11 cellular contexts compared by ENCODE assay signal in the genomic region with DNA sequence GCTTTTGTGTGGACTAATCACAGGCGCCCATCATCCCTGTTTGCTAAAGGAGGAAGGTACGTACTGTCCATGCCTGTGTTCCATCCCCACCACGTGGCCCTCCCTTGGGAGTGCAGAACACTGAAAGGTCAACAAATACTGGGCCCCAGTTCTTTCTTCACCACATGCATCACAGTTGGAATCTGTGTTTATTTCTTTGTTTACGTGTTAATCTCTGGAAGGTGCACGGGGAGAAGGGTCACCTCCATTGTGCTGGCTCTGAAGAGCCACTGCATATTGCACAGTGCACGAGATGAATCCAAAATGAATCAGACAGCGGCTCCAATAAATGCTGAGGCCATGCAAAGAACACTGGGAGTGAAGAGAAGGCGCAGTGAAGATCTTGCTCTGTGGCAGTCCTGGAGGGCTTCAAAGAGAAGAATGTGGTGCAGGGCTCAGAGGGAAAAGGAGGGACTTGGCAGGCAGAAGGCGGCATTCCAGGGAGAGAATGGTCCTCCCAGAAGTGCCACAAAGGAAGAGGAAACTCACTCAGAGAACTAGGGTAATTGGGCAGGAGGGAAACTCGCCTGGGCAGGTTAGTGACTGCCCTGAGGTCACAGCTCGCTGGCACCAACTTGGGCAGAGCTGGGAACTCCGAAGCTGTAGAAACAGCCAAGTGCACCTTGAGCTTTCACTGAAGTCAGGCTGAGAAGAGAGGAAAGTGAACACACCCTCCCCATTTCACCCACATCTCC. TPM values are rescaled to one million over a fixed set of nuclear protein-coding genes. Genes with fewer than 3 reads are reported as not detected.
DNase-seq lines count a peak whose midpoint lies in the region; ATAC-seq and TF ChIP-seq lines count a peak whose summit lies in the region.
"Had no signal": no experiment of that assay in that cellular context is flagged by ENCODE, and none has a peak within 500 bp of the region (broad histone marks: within the 10 kb centered on the region; RNA-seq: fewer than 3 reads in every experiment).

No MANE protein-coding gene starts in this region.

- H3K9me3 ChIP-seq in prostate gland = no peaks in the 10 kb centered on the region
- H3K9me3 ChIP-seq: Caco-2 had no signal

- no peak for TF ChIP-seq POLR2A in prostate gland (IDR thresholded peaks at IDR 0.05)

- WGBS in prostate gland = 34% methylated on average over 12 of the region's 12 CpGs

- H3K27ac ChIP-seq in prostate gland = peak overlapping the region; percentile 71 to 82
- H3K27ac ChIP-seq: WERI-Rb-1 had no signal

- H3K27me3 ChIP-seq in prostate gland (replicated peaks; ENCODE audit: insufficient read depth) = no peaks in the 10 kb centered on the region

- H3K36me3 ChIP-seq in prostate gland = no peaks in the 10 kb centered on the region

- intact Hi-C loops in left ventricle myocardium superior (cut with micrococcal nuclease) = no loop called here
- intact Hi-C loops in prostate gland (cut with DNase I) = no loop called here

- in situ Hi-C loops in SK-MEL-5 (cut with HindIII; ENCODE audit: low pct_unique_long_range_greater_than_20kb, low sequenced_read_pairs) = no loop called here

- ATAC-seq in left ventricle myocardium superior (peak; percentile 43), GM18502 (IDR thresholded peaks at IDR 0.05; ENCODE audit: poor library complexity, unreplicated experiment) (no peak), GM19351 (IDR thresholded peaks at IDR 0.05; ENCODE audit: unreplicated experiment) (no peak)
- ATAC-seq: activated T-cell treated with anti-CD3 and anti-CD28 coated beads, Interleukin-2, amount 50 U/mL, for 72 hours had no signal

- peaks cover 3% of the 10 kb centered on the region for H3K4me1 ChIP-seq in prostate gland (replicated peaks)

- TF ChIP-seq CTCF in prostate gland (IDR thresholded peaks at IDR 0.05) = no peak

- DNase-seq in DMS79 (lab: John Stamatoyannopoulos, UW) (peak; percentile 31), SK-MEL-5 (ENCODE audit: low read depth, low spot score) (peak; percentile 13), left ventricle myocardium superior (no peak), prostate gland (ENCODE audit: low spot score) (peak; percentile 76), DMS114 treated with DMSO at 0.1 percent for 48 hours (lab: John Stamatoyannopoulos, UW; ENCODE audit: unreplicated experiment) (no peak), NCI-H187 (lab: John Stamatoyannopoulos, UW) (no peak)
- DNase-seq: activated T-cell treated with anti-CD3 and anti-CD28 coated beads, Interleukin-2, amount 50 U/mL, for 72 hours; WERI-Rb-1 had no signal

- no peak overlapping the region for H3K4me3 ChIP-seq in prostate gland

RNA-seq across cellular contexts. Expression of a gene that starts 3.7 kb away (rescaled TPM):
- 2.4 and 4.5 TPM in 2 replicates for total RNA-seq in SK-MEL-5 (2014; rRNA removed; shearing (Covaris generic))
- polyA plus RNA-seq in SK-MEL-5 (2015; cell fraction: cytosol; rRNA removed) = 3.2 and 4.7 TPM in 2 replicates
- polyA plus RNA-seq in SK-MEL-5 (2015; cell fraction: nucleus; rRNA removed) = 4.1 and 5.4 TPM in 2 replicates
- total RNA-seq in left ventricle myocardium superior (3.8 TPM), prostate gland (10 to 100 TPM; 11.7 to 17.8 TPM)

Comparison
In these comparisons a context has a peak if more than half of its experiments do, and no peak if none do; other contexts are left out.
1. DNase-seq: peak in DMS79 (single experiment), SK-MEL-5 (single experiment) and prostate gland (single experiment); none in left ventricle myocardium superior (single experiment), DMS114 treated with DMSO at 0.1 percent for 48 hours (single experiment) and NCI-H187 (0 of 2).